1 cellular context compared by ENCODE assay signal in the genomic region with DNA sequence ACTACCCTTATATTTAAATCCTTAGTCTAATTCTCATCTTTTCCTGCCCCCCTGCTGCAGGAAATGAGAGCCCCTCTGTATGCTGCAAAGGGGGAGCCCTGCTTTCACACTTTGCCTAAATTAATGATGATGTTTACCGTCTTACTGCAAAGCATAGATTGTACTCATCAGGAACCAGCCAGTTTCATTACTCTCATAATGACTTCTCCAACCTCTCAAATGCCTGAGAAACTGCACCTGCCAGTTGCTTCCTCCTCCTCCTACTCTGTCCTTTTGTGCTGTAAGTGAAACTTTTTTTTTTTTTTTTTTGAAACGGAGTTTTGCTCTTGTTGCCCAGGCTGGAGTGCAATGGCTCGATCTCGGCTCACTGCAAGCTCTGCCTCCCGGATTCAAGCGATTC.
TF ChIP-seq lines count a peak whose summit lies in the region.

No MANE protein-coding gene starts in this region.

TF ChIP-seq in GM12878, 131 proteins besides CTCF, POLR2A, EP300 and RAD21 (continued from another document):
- peak in 1 of 2 experiments; percentile 28; a peak in 1 of 4 replicates for TF ChIP-seq BHLHE40 (IDR thresholded peaks at IDR 0.05; ENCODE audit: borderline replicate concordance in 1 of 2, low read depth in 2 of 2, low read length in 1 of 2)
- peak; percentile 48; the same call in 1 of the 2 replicates for TF ChIP-seq CBX5 (IDR thresholded peaks at IDR 0.05; ENCODE audit: low read depth)
- TF ChIP-seq JUNB (IDR thresholded peaks at IDR 0.05) = peak; percentile 46; the same call in 1 of the 2 replicates
- no peak for TF ChIP-seq ATF7 (IDR thresholded peaks at IDR 0.05; ENCODE audit: low read depth)
- no peak for TF ChIP-seq CREB1 (IDR thresholded peaks at IDR 0.05; ENCODE audit: low read depth)
- TF ChIP-seq TCF12 (IDR thresholded peaks at IDR 0.05; ENCODE audit: low read depth, low read length) = peak; percentile 90
- TF ChIP-seq TCF3 (IDR thresholded peaks at IDR 0.05; ENCODE audit: borderline replicate concordance, insufficient read depth, low read depth, low read length) = peak; percentile 82; the same call in 1 of the 2 replicates
- TF ChIP-seq ZNF384 (IDR thresholded peaks at IDR 0.05; ENCODE audit: borderline replicate concordance, low read depth, low read length) = peak; percentile 53; the same call in 1 of the 2 replicates
- no peak for TF ChIP-seq GATAD2B (conservative IDR thresholded peaks at IDR 0.05; ENCODE audit: low read depth)
- no peak for TF ChIP-seq BRCA1 (IDR thresholded peaks at IDR 0.05; ENCODE audit: low read depth, low read length)
- TF ChIP-seq ETV6 (conservative IDR thresholded peaks at IDR 0.05 in 1 of 2, IDR thresholded peaks at IDR 0.05 in 1 of 2; ENCODE audit: borderline replicate concordance in 1 of 2, low read depth in 1 of 2) = peak in 1 of 2 experiments; percentile 47; a peak in 1 of 4 replicates
- no peak for TF ChIP-seq TCF7 (IDR thresholded peaks at IDR 0.05; ENCODE audit: borderline replicate concordance)
- TF ChIP-seq CHD1 (IDR thresholded peaks at IDR 0.05; ENCODE audit: low read depth, low read length) = no peak
- TF ChIP-seq NFIC (IDR thresholded peaks at IDR 0.05; ENCODE audit: low read depth, low read length) = no peak
